Comparison of ENCODE assay signal across 9 cellular contexts in genomic region chr3:52237659-52238172, GRCh38. TPM values are rescaled to one million over a fixed set of nuclear protein-coding genes. Genes with fewer than 3 reads are reported as not detected.
A peak's percentile ranks its signal among the peaks of the same experiment; 100 is the strongest.
DNase-seq lines count a peak whose midpoint lies in the region; ATAC-seq and TF ChIP-seq lines count a peak whose summit lies in the region.
"Had no signal": no experiment of that assay in that cellular context is flagged by ENCODE, and none has a peak within 500 bp of the region (broad histone marks: within the 10 kb centered on the region; RNA-seq: fewer than 3 reads in every experiment).

No MANE protein-coding gene starts in this region.

- H3K4me3 Mint-ChIP-seq in chondrocyte (ENCODE audit: unreplicated experiment) = peak overlapping the region; percentile 84
- H3K4me3 Mint-ChIP-seq in stimulated activated naive B cell treated with anti-CD40 and anti-IgM and Interleukin-4, amounts not matched to agents 10 μg/mL and 1 μg/mL and 100 μg/mL, for 72 hours = peak overlapping the region; percentile 94

- H3K27ac Mint-ChIP-seq in chondrocyte (ENCODE audit: unreplicated experiment) = peak overlapping the region; percentile 93
- H3K27ac Mint-ChIP-seq in stimulated activated naive B cell treated with anti-CD40 and anti-IgM and Interleukin-4, amounts not matched to agents 10 μg/mL and 1 μg/mL and 100 μg/mL, for 72 hours = no peak overlapping the region

- peaks cover 0 to 46% (median 14%) of the 10 kb centered on the region in 4 donors for H3K4me1 ChIP-seq in Peyer's patch

- H3K9me3 Mint-ChIP-seq in chondrocyte (ENCODE audit: low read depth) = no peaks in the 10 kb centered on the region
- no peaks in the 10 kb centered on the region for H3K9me3 Mint-ChIP-seq in stimulated activated naive B cell treated with anti-CD40 and anti-IgM and Interleukin-4, amounts not matched to agents 10 μg/mL and 1 μg/mL and 100 μg/mL, for 72 hours

- TF ChIP-seq POLR2A in Peyer's patch (IDR thresholded peaks at IDR 0.05) = no peak

- H3K36me3 ChIP-seq in Peyer's patch = peaks cover 0 to 21% (median 0%) of the 10 kb centered on the region in 3 donors

- H3K4me3 ChIP-seq in Peyer's patch = peak overlapping the region; percentile 88 to 94 (median 91)

- peaks cover 8% of the 10 kb centered on the region for H3K36me3 Mint-ChIP-seq in chondrocyte (ENCODE audit: low read depth)
- peaks cover 26 to 49% of the 10 kb centered on the region in 2 donors for H3K36me3 Mint-ChIP-seq in stimulated activated naive B cell treated with anti-CD40 and anti-IgM and Interleukin-4, amounts not matched to agents 10 μg/mL and 1 μg/mL and 100 μg/mL, for 72 hours

- H3K27ac ChIP-seq in Peyer's patch = peak overlapping the region; percentile 83 to 99 (median 92)

- TF ChIP-seq CTCF in Peyer's patch (IDR thresholded peaks at IDR 0.05) (no peak), chondrocyte (IDR thresholded peaks at IDR 0.05) (peak; percentile 42)

- DNase-seq in NCI-H82 (lab: John Stamatoyannopoulos, UW) (peak; percentile 13), NCI-H82 treated with DMSO at 0.1 percent for 48 hours (lab: John Stamatoyannopoulos, UW; ENCODE audit: unreplicated experiment) (no peak), Peyer's patch (peak; percentile 43 to 79 (median 67)), chondrocyte (ENCODE audit: low spot score) (peak; percentile 94), kidney tubule cell (ENCODE audit: low spot score) (peak; percentile 94), NCI-H345 (lab: John Stamatoyannopoulos, UW) (no peak)
- no peak for DNase-seq in stimulated activated naive B cell treated with anti-CD40 and anti-IgM and Interleukin-4, amounts not matched to agents 10 μg/mL and 1 μg/mL and 100 μg/mL, for 72 hours

- peaks cover 48% of the 10 kb centered on the region for H3K4me1 Mint-ChIP-seq in chondrocyte (ENCODE audit: low read depth)
- peaks cover 42 to 91% of the 10 kb centered on the region in 2 donors for H3K4me1 Mint-ChIP-seq in stimulated activated naive B cell treated with anti-CD40 and anti-IgM and Interleukin-4, amounts not matched to agents 10 μg/mL and 1 μg/mL and 100 μg/mL, for 72 hours

- H3K27me3 ChIP-seq in Peyer's patch = no peaks in the 10 kb centered on the region

- no peaks in the 10 kb centered on the region for H3K27me3 Mint-ChIP-seq in chondrocyte (ENCODE audit: low read depth)
- H3K27me3 Mint-ChIP-seq in stimulated activated naive B cell treated with anti-CD40 and anti-IgM and Interleukin-4, amounts not matched to agents 10 μg/mL and 1 μg/mL and 100 μg/mL, for 72 hours = no peaks in the 10 kb centered on the region

- no peak for ATAC-seq in stimulated activated naive B cell treated with anti-CD40 and anti-IgM and Interleukin-4, amounts not matched to agents 10 μg/mL and 1 μg/mL and 100 μg/mL, for 72 hours (replicated peaks)
- ATAC-seq in GM21529 (IDR thresholded peaks at IDR 0.05; ENCODE audit: unreplicated experiment) = no peak

- no peaks in the 10 kb centered on the region for H3K9me3 ChIP-seq in Peyer's patch

RNA-seq across cellular contexts. Expression of gene TWF2, which starts 1.2 kb away (rescaled TPM):
- total RNA-seq in Peyer's patch (10 to 100 TPM; 46.2 to 68.8 (median 59.3) TPM), chondrocyte (58.9 to 65.9 TPM (median 65.2 TPM) in 3 replicates)

RNA-seq across cellular contexts. Expression of gene PPM1M, which starts 7.8 kb away (rescaled TPM):
- total RNA-seq in Peyer's patch = 10 to 100 TPM in 1 of 4 donors, 1 to 10 TPM in 3; 4.0 to 32.2 (median 6.7) TPM
- 14.5 to 20.8 TPM (median 20.1 TPM) in 3 replicates for total RNA-seq in chondrocyte

RNA-seq across cellular contexts. Expression of gene TLR9, which starts 12.3 kb away (rescaled TPM):
- 1 to 10 TPM in 1 of 4 donors, under 1 TPM in 1, not detected in 2; 0.27 to 1.7 TPM for total RNA-seq in Peyer's patch
- 0.12 TPM in 1 of 3 replicates, not detected in the others for total RNA-seq in chondrocyte
- total RNA-seq: glomerular endothelial cell had no signal

RNA-seq across cellular contexts. Expression of gene ALAS1, which starts 39.8 kb away (rescaled TPM):
- 10 to 100 TPM; 73.3 to 92.8 (median 89.8) TPM for total RNA-seq in Peyer's patch
- total RNA-seq in chondrocyte = 37.5 to 39.8 TPM (median 38.3 TPM) in 3 replicates

RNA-seq across cellular contexts. Expression of gene WDR82, which starts 40.7 kb away (rescaled TPM):
- 10 to 100 TPM; 29.7 to 44.0 (median 38.3) TPM for total RNA-seq in Peyer's patch
- total RNA-seq in chondrocyte = 73.0 to 74.9 TPM (median 74.7 TPM) in 3 replicates

Comparison
In these comparisons a context has a peak if more than half of its experiments do, and no peak if none do; other contexts are left out.
1. DNase-seq: peak in NCI-H82 (single experiment), Peyer's patch (3 of 3), chondrocyte (single experiment) and kidney tubule cell (single experiment); none in NCI-H82 treated with DMSO at 0.1 percent for 48 hours (single experiment), stimulated activated naive B cell treated with anti-CD40 and anti-IgM and Interleukin-4, amounts not matched to agents 10 μg/mL and 1 μg/mL and 100 μg/mL, for 72 hours (single experiment) and NCI-H345 (single experiment).